8 cellular contexts compared by ENCODE assay signal in the genomic region with DNA sequence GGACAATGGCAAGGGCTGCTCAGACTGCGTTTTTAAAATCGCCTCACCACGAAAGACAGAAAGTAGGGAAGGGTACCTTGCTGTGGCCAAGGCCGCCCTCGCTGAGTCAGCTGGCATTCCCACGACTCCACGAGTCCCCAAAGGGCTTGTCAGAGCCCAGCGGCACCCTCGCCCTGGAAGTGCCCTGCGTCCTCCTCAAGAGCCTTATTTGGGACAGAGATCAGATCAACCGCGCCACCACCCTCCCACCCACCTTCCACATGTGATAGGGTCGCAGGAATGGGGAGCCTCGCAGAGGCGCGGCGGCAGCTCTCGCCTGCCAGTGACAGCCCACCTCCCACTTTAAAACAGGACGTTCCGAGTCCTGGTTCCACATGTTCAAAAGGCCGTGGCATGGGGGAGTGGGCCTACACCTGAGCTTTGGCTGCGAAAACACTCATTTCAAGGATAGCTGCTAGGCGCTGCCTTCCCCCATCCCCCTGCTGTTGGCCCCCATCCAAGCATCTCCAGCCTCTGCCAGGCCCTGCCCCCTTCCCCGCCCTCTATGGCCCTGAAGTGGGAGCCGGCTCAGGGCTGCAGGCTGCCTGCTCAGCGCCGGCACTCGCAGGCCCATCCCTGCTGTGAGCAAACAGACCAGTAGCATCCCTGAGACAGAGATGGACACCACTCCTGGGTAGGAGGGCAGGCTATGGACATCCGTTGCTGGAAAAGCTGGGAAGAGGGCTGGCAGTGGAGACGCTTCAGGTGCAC. TPM values are rescaled to one million over a fixed set of nuclear protein-coding genes. Genes with fewer than 3 reads are reported as not detected.
DNase-seq lines count a peak whose midpoint lies in the region; ATAC-seq, FAIRE-seq and TF ChIP-seq lines count a peak whose summit lies in the region.

No MANE protein-coding gene starts in this region.

- no peak for ATAC-seq in GM18502 (IDR thresholded peaks at IDR 0.05; ENCODE audit: poor library complexity, unreplicated experiment)

- peaks cover 0 to 7% (median 1%) of the 10 kb centered on the region in 4 donors for H3K4me1 Mint-ChIP-seq in CD4-positive, alpha-beta memory T cell
- peaks cover 12% of the 10 kb centered on the region for H3K4me1 Mint-ChIP-seq in astrocyte (ENCODE audit: low read depth, unreplicated experiment)
- peaks cover 4% of the 10 kb centered on the region for H3K4me1 Mint-ChIP-seq in stimulated activated naive CD8-positive, alpha-beta T cell treated with anti-CD3 and anti-CD28 coated beads, Interleukin-15, Interleukin-2, amounts not matched to agents 100 ng/mL and 50 ng/mL, for 24 hours (ENCODE audit: low read depth)

- peak overlapping the region; percentile 62 to 83 (median 70) for H3K4me3 Mint-ChIP-seq in CD4-positive, alpha-beta memory T cell
- H3K4me3 Mint-ChIP-seq in astrocyte (ENCODE audit: unreplicated experiment) = peak overlapping the region; percentile 50
- peak overlapping the region; percentile 37 for H3K4me3 Mint-ChIP-seq in stimulated activated naive CD8-positive, alpha-beta T cell treated with anti-CD3 and anti-CD28 coated beads, Interleukin-15, Interleukin-2, amounts not matched to agents 100 ng/mL and 50 ng/mL, for 24 hours

- H3K9ac ChIP-seq in astrocyte (ENCODE audit: low read length) = peak overlapping the region; percentile 88

- intact Hi-C loops in CD4-positive, alpha-beta memory T cell (cut with micrococcal nuclease) = loop anchor here (1.0 to 5.0 kb wide), 2 partner anchors 26 to 616 kb away; partner anchors contain the start of genes MZT2B and SMPD4

- H3K27ac Mint-ChIP-seq in CD4-positive, alpha-beta memory T cell = peak overlapping the region in 6 of 7 donors; percentile 25 to 83 (median 62)
- H3K27ac Mint-ChIP-seq in astrocyte (ENCODE audit: unreplicated experiment) = no peak overlapping the region
- H3K27ac Mint-ChIP-seq in stimulated activated naive CD8-positive, alpha-beta T cell treated with anti-CD3 and anti-CD28 coated beads, Interleukin-15, Interleukin-2, amounts not matched to agents 100 ng/mL and 50 ng/mL, for 24 hours = no peak overlapping the region

- CTCF ChIA-PET in CD4-positive, alpha-beta memory T cell (lab: Charles Lee; ENCODE audit: partially characterized antibody) = interaction anchor here (0.8 to 11.8 kb wide), 8 partner anchors 9 to 123 kb away, joined by 3 to 318 read pairs (median 10); no protein-coding TSS in a partner anchor

- H3K4me1 ChIP-seq in CD4-positive, alpha-beta memory T cell (ENCODE audit: insufficient read depth, low read length) = peaks cover 9% of the 10 kb centered on the region
- peaks cover 7% of the 10 kb centered on the region for H3K4me1 ChIP-seq in astrocyte (ENCODE audit: insufficient read depth, low read length)

- FAIRE-seq in astrocyte (lab: Jason Lieb, UNC) = no peak

- H4K20me1 ChIP-seq in astrocyte (ENCODE audit: insufficient read depth, low read length) = no peaks in the 10 kb centered on the region

- H3K4me2 ChIP-seq in astrocyte (ENCODE audit: low read length) = peak overlapping the region; percentile 99

- H3K27ac ChIP-seq in CD4-positive, alpha-beta memory T cell (ENCODE audit: low read depth, low read length) = peak overlapping the region; percentile 89
- H3K27ac ChIP-seq in astrocyte (ENCODE audit: low read depth, low read length) = no peak overlapping the region

- peaks cover 0 to 2% of the 10 kb centered on the region in 2 donors for H3K27me3 Mint-ChIP-seq in CD4-positive, alpha-beta memory T cell
- peaks cover 25% of the 10 kb centered on the region for H3K27me3 Mint-ChIP-seq in astrocyte (ENCODE audit: low read depth, unreplicated experiment)
- no peaks in the 10 kb centered on the region for H3K27me3 Mint-ChIP-seq in stimulated activated naive CD8-positive, alpha-beta T cell treated with anti-CD3 and anti-CD28 coated beads, Interleukin-15, Interleukin-2, amounts not matched to agents 100 ng/mL and 50 ng/mL, for 24 hours

- no peaks in the 10 kb centered on the region for H3K36me3 Mint-ChIP-seq in CD4-positive, alpha-beta memory T cell
- no peaks in the 10 kb centered on the region for H3K36me3 Mint-ChIP-seq in astrocyte (ENCODE audit: low read depth, unreplicated experiment)
- H3K36me3 Mint-ChIP-seq in stimulated activated naive CD8-positive, alpha-beta T cell treated with anti-CD3 and anti-CD28 coated beads, Interleukin-15, Interleukin-2, amounts not matched to agents 100 ng/mL and 50 ng/mL, for 24 hours (ENCODE audit: low read depth) = no peaks in the 10 kb centered on the region

- H3K9me3 ChIP-seq in CD4-positive, alpha-beta memory T cell (ENCODE audit: control insufficient read depth in 1 of 2, low read length in 2 of 2) = no peaks in the 10 kb centered on the region
- H3K9me3 ChIP-seq in astrocyte (ENCODE audit: insufficient read depth, low read depth, low read length) = no peaks in the 10 kb centered on the region

- peak overlapping the region; percentile 42 to 95 for H3K4me3 ChIP-seq in CD4-positive, alpha-beta memory T cell (ENCODE audit: low read length in 2 of 2)
- H3K4me3 ChIP-seq in astrocyte (ENCODE audit: insufficient read depth, low read depth, low read length) = peak overlapping the region; percentile 74

- POLR2A ChIA-PET in CD4-positive, alpha-beta memory T cell (lab: Charles Lee; ENCODE audit: partially characterized antibody) = interaction anchor here (1.7 to 2.6 kb wide), 3 partner anchors 25 to 75 kb away, joined by 10 to 23 read pairs (median 13); no protein-coding TSS in a partner anchor

- H3K79me2 ChIP-seq in astrocyte (ENCODE audit: insufficient read depth, low read length) = no peaks in the 10 kb centered on the region

- no peak for TF ChIP-seq CTCF in astrocyte (IDR thresholded peaks at IDR 0.05; ENCODE audit: insufficient read depth, low read depth, low read length)

- H3K9me3 Mint-ChIP-seq in CD4-positive, alpha-beta memory T cell = no peaks in the 10 kb centered on the region
- H3K9me3 Mint-ChIP-seq in astrocyte (ENCODE audit: unreplicated experiment) = no peaks in the 10 kb centered on the region
- H3K9me3 Mint-ChIP-seq in stimulated activated naive CD8-positive, alpha-beta T cell treated with anti-CD3 and anti-CD28 coated beads, Interleukin-15, Interleukin-2, amounts not matched to agents 100 ng/mL and 50 ng/mL, for 24 hours = no peaks in the 10 kb centered on the region

- DNase-seq in CD4-positive, alpha-beta memory T cell = no peak
- peak; percentile 78 for DNase-seq in NCI-H1105 (lab: John Stamatoyannopoulos, UW)
- DNase-seq in astrocyte (ENCODE audit: low read depth) = no peak
- peak; percentile 71 for DNase-seq in iPS-NIHi11 (ENCODE audit: low spot score)
- DNase-seq in HT-29 (ENCODE audit: low spot score) = no peak
- no peak for DNase-seq in activated CD4-positive, alpha-beta T cell treated with anti-CD3 and anti-CD28 coated beads, Interleukin-2, amount 50 U/mL, for 48 hours

- no peaks in the 10 kb centered on the region for H3K27me3 ChIP-seq in CD4-positive, alpha-beta memory T cell (ENCODE audit: insufficient read depth, low read length)
- peaks cover 2% of the 10 kb centered on the region for H3K27me3 ChIP-seq in astrocyte (ENCODE audit: insufficient read depth, low read length)

- peak overlapping the region; percentile 100 for H2AFZ ChIP-seq in astrocyte (ENCODE audit: low read depth, low read length)

- no peaks in the 10 kb centered on the region for H3K36me3 ChIP-seq in CD4-positive, alpha-beta memory T cell (ENCODE audit: insufficient read depth, low read length)
- no peaks in the 10 kb centered on the region for H3K36me3 ChIP-seq in astrocyte (ENCODE audit: insufficient read depth, low read length)

RNA-seq across cellular contexts. Expression of gene ARHGEF4, which starts 38.1 kb away (rescaled TPM):
- 1 to 10 TPM; 2.5 to 2.6 TPM for total RNA-seq in CD4-positive, alpha-beta memory T cell
- 1 to 10 TPM; 1.4 to 1.7 TPM for polyA plus RNA-seq in CD4-positive, alpha-beta memory T cell
- total RNA-seq in astrocyte = 3.3 and 4.8 TPM in 2 replicates
- 0.13 and 0.15 TPM in 2 replicates for total RNA-seq in HT-29 (2014; rRNA removed; shearing (Covaris generic))

RNA-seq across cellular contexts. Expression of gene AMER3, which starts 43.3 kb away (rescaled TPM):
- not detected for total RNA-seq in CD4-positive, alpha-beta memory T cell
- not detected for polyA plus RNA-seq in CD4-positive, alpha-beta memory T cell
- total RNA-seq in astrocyte = 0.07 TPM in 1 of 2 replicates, not detected in the other
- total RNA-seq in HT-29 (2014; rRNA removed; shearing (Covaris generic)) = not detected in 2 replicates

Comparison
In these comparisons a context has a peak if more than half of its experiments do, and no peak if none do; other contexts are left out.
1. DNase-seq: peak in NCI-H1105 (single experiment) and iPS-NIHi11 (single experiment); none in CD4-positive, alpha-beta memory T cell (0 of 5), astrocyte (single experiment), HT-29 (single experiment) and activated CD4-positive, alpha-beta T cell treated with anti-CD3 and anti-CD28 coated beads, Interleukin-2, amount 50 U/mL, for 48 hours (0 of 2).
2. H3K27ac Mint-ChIP-seq: peak in CD4-positive, alpha-beta memory T cell (6 of 7); none in astrocyte (single experiment) and stimulated activated naive CD8-positive, alpha-beta T cell treated with anti-CD3 and anti-CD28 coated beads, Interleukin-15, Interleukin-2, amounts not matched to agents 100 ng/mL and 50 ng/mL, for 24 hours (single experiment).
3. Peak in every context shown above with its lines, with median percentiles within 50 percentile points of each other: H3K4me3 Mint-ChIP-seq.